ENCODE assay signal across 8 cellular contexts in the genomic region with DNA sequence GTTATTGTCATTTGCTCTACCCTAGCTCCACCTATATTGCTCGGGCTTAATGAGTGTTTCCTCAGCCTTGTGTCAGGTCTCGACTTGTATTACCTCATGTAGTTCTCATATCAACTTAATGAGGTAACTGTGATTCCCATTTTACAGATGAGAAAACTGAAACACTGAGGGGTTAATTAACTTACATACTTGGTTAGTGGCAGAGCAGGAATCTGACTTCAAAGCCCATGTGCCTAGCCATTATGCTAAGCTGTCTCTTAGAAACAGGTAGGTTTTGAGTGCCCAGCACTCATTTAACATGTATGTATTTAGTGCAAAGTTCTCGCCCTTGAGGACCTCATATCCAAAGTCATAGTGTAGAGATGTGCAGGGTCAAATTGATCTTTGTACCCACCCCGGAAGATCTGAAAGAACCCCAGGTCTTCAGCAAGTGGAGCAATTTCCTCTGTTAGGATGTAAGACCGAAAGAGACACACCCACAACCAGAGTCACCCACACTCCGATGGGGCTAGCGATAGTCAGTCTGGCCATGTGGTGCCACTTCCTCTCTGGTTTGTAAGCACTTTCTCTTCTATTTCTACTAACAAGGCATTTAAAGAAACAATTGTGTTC.
DNase-seq lines count a peak whose midpoint lies in the region; ATAC-seq and TF ChIP-seq lines count a peak whose summit lies in the region.

No MANE protein-coding gene starts in this region.

- H3K27me3 ChIP-seq in right atrium auricular region = no peaks in the 10 kb centered on the region
- no peaks in the 10 kb centered on the region for H3K27me3 ChIP-seq in brain microvascular endothelial cell (replicated peaks)

- H3K36me3 ChIP-seq in right atrium auricular region (no peaks in the 10 kb centered on the region), brain microvascular endothelial cell (replicated peaks) (no peaks in the 10 kb centered on the region)

- H3K4me1 ChIP-seq in right atrium auricular region = peaks cover 0 to 11% of the 10 kb centered on the region in 2 donors

- peak; percentile 71 for DNase-seq in Right ventricle myocardium inferior (ENCODE audit: missing footprints)
- DNase-seq in right atrium auricular region (ENCODE audit: low spot score) = no peak
- peak; percentile 43 to 48 for DNase-seq in activated CD4-positive, alpha-beta T cell treated with anti-CD3 and anti-CD28 coated beads for 24 hours (ENCODE audit: low read depth in 2 of 2)
- peak; percentile 40 for DNase-seq in germinal center (ENCODE audit: low spot score)
- DNase-seq in stimulated activated CD8-positive, alpha-beta memory T cell treated with anti-CD3 and anti-CD28 coated beads, Interleukin-4, amount 100 ng/mL, for 48 hours = peak; percentile 78
- DNase-seq in brain microvascular endothelial cell = no peak
- DNase-seq in NCI-H1105 treated with DMSO at 0.1 percent for 48 hours (lab: John Stamatoyannopoulos, UW) = no peak

- in situ Hi-C loops in brain microvascular endothelial cell (cut with HindIII; ENCODE audit: low pct_ligation_motif_present, low sequenced_read_pairs) = no loop called here

- TF ChIP-seq CTCF in right atrium auricular region (IDR thresholded peaks at IDR 0.05) (no peak), brain microvascular endothelial cell (IDR thresholded peaks at IDR 0.05; ENCODE audit: low read depth, low read length, missing control alignments) (no peak)

- H3K4me3 ChIP-seq in right atrium auricular region (no peak overlapping the region), brain microvascular endothelial cell (ENCODE audit: low read depth, low read length) (no peak overlapping the region)

- intact Hi-C loops in Right ventricle myocardium inferior (cut with DNase I) = no loop called here

- H3K27ac ChIP-seq in right atrium auricular region = no peak overlapping the region
- H3K27ac ChIP-seq in brain microvascular endothelial cell = no peak overlapping the region

- no peaks in the 10 kb centered on the region for H3K9me3 ChIP-seq in right atrium auricular region

- ATAC-seq in Right ventricle myocardium inferior (no peak), HG03521 (IDR thresholded peaks at IDR 0.05; ENCODE audit: unreplicated experiment) (peak; percentile 91)

Comparison
In these comparisons a context has a peak if more than half of its experiments do, and no peak if none do; other contexts are left out.
1. DNase-seq: peak in Right ventricle myocardium inferior (single experiment), activated CD4-positive, alpha-beta T cell treated with anti-CD3 and anti-CD28 coated beads for 24 hours (2 of 2), germinal center (single experiment) and stimulated activated CD8-positive, alpha-beta memory T cell treated with anti-CD3 and anti-CD28 coated beads, Interleukin-4, amount 100 ng/mL, for 48 hours (single experiment); none in right atrium auricular region (single experiment), brain microvascular endothelial cell (single experiment) and NCI-H1105 treated with DMSO at 0.1 percent for 48 hours (single experiment).